In the genomic region with DNA sequence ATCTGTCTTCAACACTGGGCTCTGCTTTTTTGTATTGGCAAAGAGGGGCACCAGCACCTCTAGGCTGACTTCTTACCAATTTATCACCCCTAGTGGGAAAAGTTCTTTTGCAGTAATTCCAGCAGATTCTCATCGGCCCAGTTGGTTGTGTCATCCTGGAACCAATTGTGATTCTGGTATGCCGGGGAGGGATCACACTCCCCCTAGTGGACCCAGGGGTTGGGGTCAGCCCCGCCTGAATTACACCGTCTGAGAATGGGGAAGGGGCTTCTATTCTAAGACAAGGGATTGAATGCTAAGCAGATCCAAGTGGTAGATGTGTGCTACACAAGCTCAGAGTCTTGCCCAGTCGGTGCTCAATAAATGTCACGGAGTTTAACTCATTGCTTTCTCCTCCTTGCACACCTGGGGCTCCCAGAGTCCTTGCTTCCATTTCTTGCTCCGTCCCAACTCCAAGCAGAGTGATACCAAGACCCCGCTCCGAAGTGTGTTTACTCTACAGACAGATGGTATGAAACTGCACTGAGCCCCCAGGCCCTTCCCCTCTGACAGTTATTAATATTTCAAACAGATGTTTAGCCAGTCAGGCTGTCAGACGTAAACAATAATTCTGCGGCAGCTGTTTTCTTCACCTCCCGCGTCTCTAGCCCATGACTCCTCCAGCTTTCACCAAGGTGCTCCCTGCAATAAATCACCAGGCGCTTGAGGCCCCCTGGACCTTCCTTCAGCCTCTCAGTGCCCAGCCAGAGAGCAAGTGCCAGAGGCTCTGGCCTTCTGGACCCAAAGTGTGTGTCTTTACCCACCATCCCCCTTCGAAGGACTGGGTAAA, we compare ENCODE assay signal across 9 cellular contexts.
A peak's percentile ranks its signal among the peaks of the same experiment; 100 is the strongest.
DNase-seq lines count a peak whose midpoint lies in the region; ATAC-seq and TF ChIP-seq lines count a peak whose summit lies in the region.
"Had no signal": no experiment of that assay in that cellular context is flagged by ENCODE, and none has a peak within 500 bp of the region (broad histone marks: within the 10 kb centered on the region; RNA-seq: fewer than 3 reads in every experiment).

No MANE protein-coding gene starts in this region.

- H3K27ac ChIP-seq in esophagus muscularis mucosa (replicated peaks in 1 of 4) = no peak overlapping the region
- no peak overlapping the region for H3K27ac ChIP-seq in gastrocnemius medialis

- H3K4me1 Mint-ChIP-seq in activated T-cell treated with anti-CD3 and anti-CD28 coated beads, Interleukin-2, amount 50 U/mL, for 72 hours (ENCODE audit: low read depth) = no peaks in the 10 kb centered on the region

- no peaks in the 10 kb centered on the region for H3K9me3 ChIP-seq in esophagus muscularis mucosa
- H3K9me3 ChIP-seq in gastrocnemius medialis = no peaks in the 10 kb centered on the region

- TF ChIP-seq POLR2A in esophagus muscularis mucosa (IDR thresholded peaks at IDR 0.05; ENCODE audit: low read depth) (no peak), gastrocnemius medialis (IDR thresholded peaks at IDR 0.05) (no peak)

- DNase-seq in GM12864 (ENCODE audit: low read depth) = no peak
- DNase-seq in NCI-H524 treated with DMSO at 0.1 percent for 48 hours (lab: John Stamatoyannopoulos, UW) = peak; percentile 13
- no peak for DNase-seq in esophagus muscularis mucosa (ENCODE audit: extremely low spot score)
- DNase-seq in gastrocnemius medialis = no peak
- no peak for DNase-seq in posterior cingulate gyrus
- DNase-seq in KG1 (lab: John Stamatoyannopoulos, UW) = no peak
- no peak for DNase-seq in activated T-cell treated with anti-CD3 and anti-CD28 coated beads, Interleukin-2, amount 50 U/mL, for 72 hours
- DNase-seq: activated CD4-positive, alpha-beta T cell treated with anti-CD3 and anti-CD28 coated beads, Interleukin-2, amount 10 ng/mL, durations not matched to agents 7 days and 5 days; stimulated activated CD4-positive, alpha-beta T cell treated with anti-CD3 and anti-CD28 coated beads, Interleukin-4, amount 100 ng/mL, for 1 hour had no signal

- no peak overlapping the region for H3K27ac Mint-ChIP-seq in activated T-cell treated with anti-CD3 and anti-CD28 coated beads, Interleukin-2, amount 50 U/mL, for 72 hours
- H3K27ac Mint-ChIP-seq: activated CD4-positive, alpha-beta T cell treated with anti-CD3 and anti-CD28 coated beads, Interleukin-2, amount 10 ng/mL, durations not matched to agents 7 days and 5 days had no signal

- H3K9me3 Mint-ChIP-seq in activated T-cell treated with anti-CD3 and anti-CD28 coated beads, Interleukin-2, amount 50 U/mL, for 72 hours = no peaks in the 10 kb centered on the region
- H3K9me3 Mint-ChIP-seq: activated CD4-positive, alpha-beta T cell treated with anti-CD3 and anti-CD28 coated beads, Interleukin-2, amount 10 ng/mL, durations not matched to agents 7 days and 5 days had no signal

- H3K27me3 ChIP-seq in esophagus muscularis mucosa = no peaks in the 10 kb centered on the region
- no peaks in the 10 kb centered on the region for H3K27me3 ChIP-seq in gastrocnemius medialis

- no peak overlapping the region for H3K4me3 Mint-ChIP-seq in activated T-cell treated with anti-CD3 and anti-CD28 coated beads, Interleukin-2, amount 50 U/mL, for 72 hours
- H3K4me3 Mint-ChIP-seq: activated CD4-positive, alpha-beta T cell treated with anti-CD3 and anti-CD28 coated beads, Interleukin-2, amount 10 ng/mL, durations not matched to agents 7 days and 5 days had no signal

- peak in 1 of 2 donors; percentile 30 for ATAC-seq in gastrocnemius medialis
- ATAC-seq in activated T-cell treated with anti-CD3 and anti-CD28 coated beads, Interleukin-2, amount 50 U/mL, for 72 hours (replicated peaks in 1 of 2) = no peak

- H3K36me3 ChIP-seq in esophagus muscularis mucosa (no peaks in the 10 kb centered on the region), gastrocnemius medialis (no peaks in the 10 kb centered on the region)

- no peak for TF ChIP-seq EP300 in esophagus muscularis mucosa (IDR thresholded peaks at IDR 0.05)

- TF ChIP-seq CTCF in GM12864 (IDR thresholded peaks at IDR 0.05; ENCODE audit: low read depth, low read length, missing control alignments) (peak; percentile 63), esophagus muscularis mucosa (IDR thresholded peaks at IDR 0.05) (peak; percentile 49 to 56 (median 52)), gastrocnemius medialis (IDR thresholded peaks at IDR 0.05 in 4 of 5, conservative IDR thresholded peaks at IDR 0.05 in 1 of 5) (peak; percentile 18 to 52 (median 48))

- no peak overlapping the region for H3K4me3 ChIP-seq in GM12864 (ENCODE audit: low read depth, low read length)
- H3K4me3 ChIP-seq in esophagus muscularis mucosa = no peak overlapping the region
- H3K4me3 ChIP-seq in gastrocnemius medialis = no peak overlapping the region

- no peaks in the 10 kb centered on the region for H3K27me3 Mint-ChIP-seq in activated T-cell treated with anti-CD3 and anti-CD28 coated beads, Interleukin-2, amount 50 U/mL, for 72 hours (ENCODE audit: low read depth)
- H3K27me3 Mint-ChIP-seq: activated CD4-positive, alpha-beta T cell treated with anti-CD3 and anti-CD28 coated beads, Interleukin-2, amount 10 ng/mL, durations not matched to agents 7 days and 5 days had no signal

- intact Hi-C loops in esophagus muscularis mucosa (cut with DNase I) (no loop called here), gastrocnemius medialis (cut with DNase I; ENCODE audit: low total_unique reads) (no loop called here), posterior cingulate gyrus (cut with DNase I) (no loop called here)

- H3K4me1 ChIP-seq in esophagus muscularis mucosa = peaks cover 0 to 21% (median 15%) of the 10 kb centered on the region in 4 donors
- peaks cover 0 to 4% of the 10 kb centered on the region in 2 donors for H3K4me1 ChIP-seq in gastrocnemius medialis

- H3K36me3 Mint-ChIP-seq in activated T-cell treated with anti-CD3 and anti-CD28 coated beads, Interleukin-2, amount 50 U/mL, for 72 hours (ENCODE audit: insufficient read depth in 2 of 2) = no peaks in the 10 kb centered on the region

- in situ Hi-C loops in gastrocnemius medialis (cut with MboI; ENCODE audit: low sequenced_read_pairs in 4 of 4) = no loop called here

- 49% methylated on average over 15 of the region's 15 CpGs for WGBS in esophagus muscularis mucosa
